In the genomic region with DNA sequence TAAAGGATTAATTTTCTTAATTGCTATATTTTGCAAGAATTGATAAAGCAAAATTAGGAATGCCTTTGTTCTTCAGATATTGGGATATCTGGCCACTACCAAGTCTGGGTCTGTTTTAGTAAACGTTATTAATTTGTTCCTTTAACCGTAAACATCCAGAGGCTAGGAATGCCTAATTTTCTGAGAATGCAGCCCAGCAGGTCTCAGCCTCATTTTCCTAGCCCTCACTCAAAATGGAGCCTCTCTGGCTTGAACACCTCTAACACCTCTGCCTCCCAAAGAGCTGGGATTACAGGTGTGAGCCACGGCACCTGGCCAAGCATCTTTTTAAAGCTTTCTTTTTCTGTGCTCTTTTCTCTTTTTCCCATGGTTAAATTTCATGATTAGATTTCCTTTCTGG, we compare ENCODE assay signal across 2 cellular contexts.
TF ChIP-seq lines count a peak whose summit lies in the region.

No MANE protein-coding gene starts in this region.

TF ChIP-seq in WTC11, 78 proteins besides CTCF, POLR2A, EP300 and RAD21 (continues in another document):
- TF ChIP-seq EMX1 (CRISPR knock-in tag; IDR thresholded peaks at IDR 0.05) (no peak), MXD4 (CRISPR knock-in tag; IDR thresholded peaks at IDR 0.05; ENCODE audit: borderline replicate concordance) (no peak), GABPB1 (CRISPR knock-in tag; IDR thresholded peaks at IDR 0.05) (no peak), FOXP1 (CRISPR knock-in tag; IDR thresholded peaks at IDR 0.05; ENCODE audit: borderline replicate concordance) (no peak), ZNF232 (CRISPR knock-in tag; IDR thresholded peaks at IDR 0.05) (no peak), SOX15 (CRISPR knock-in tag; IDR thresholded peaks at IDR 0.05) (no peak)
- TF ChIP-seq, protein P1, sequence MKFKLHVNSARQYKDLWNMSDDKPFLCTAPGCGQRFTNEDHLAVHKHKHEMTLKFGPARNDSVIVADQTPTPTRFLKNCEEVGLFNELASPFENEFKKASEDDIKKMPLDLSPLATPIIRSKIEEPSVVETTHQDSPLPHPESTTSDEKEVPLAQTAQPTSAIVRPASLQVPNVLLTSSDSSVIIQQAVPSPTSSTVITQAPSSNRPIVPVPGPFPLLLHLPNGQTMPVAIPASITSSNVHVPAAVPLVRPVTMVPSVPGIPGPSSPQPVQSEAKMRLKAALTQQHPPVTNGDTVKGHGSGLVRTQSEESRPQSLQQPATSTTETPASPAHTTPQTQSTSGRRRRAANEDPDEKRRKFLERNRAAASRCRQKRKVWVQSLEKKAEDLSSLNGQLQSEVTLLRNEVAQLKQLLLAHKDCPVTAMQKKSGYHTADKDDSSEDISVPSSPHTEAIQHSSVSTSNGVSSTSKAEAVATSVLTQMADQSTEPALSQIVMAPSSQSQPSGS (CRISPR knock-in tag; IDR thresholded peaks at IDR 0.05; ENCODE audit: borderline replicate concordance, low read depth) = no peak
- TF ChIP-seq, protein P2, sequence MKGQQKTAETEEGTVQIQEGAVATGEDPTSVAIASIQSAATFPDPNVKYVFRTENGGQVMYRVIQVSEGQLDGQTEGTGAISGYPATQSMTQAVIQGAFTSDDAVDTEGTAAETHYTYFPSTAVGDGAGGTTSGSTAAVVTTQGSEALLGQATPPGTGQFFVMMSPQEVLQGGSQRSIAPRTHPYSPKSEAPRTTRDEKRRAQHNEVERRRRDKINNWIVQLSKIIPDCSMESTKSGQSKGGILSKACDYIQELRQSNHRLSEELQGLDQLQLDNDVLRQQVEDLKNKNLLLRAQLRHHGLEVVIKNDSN (CRISPR knock-in tag; IDR thresholded peaks at IDR 0.05) = no peak
- TF ChIP-seq, protein P3, sequence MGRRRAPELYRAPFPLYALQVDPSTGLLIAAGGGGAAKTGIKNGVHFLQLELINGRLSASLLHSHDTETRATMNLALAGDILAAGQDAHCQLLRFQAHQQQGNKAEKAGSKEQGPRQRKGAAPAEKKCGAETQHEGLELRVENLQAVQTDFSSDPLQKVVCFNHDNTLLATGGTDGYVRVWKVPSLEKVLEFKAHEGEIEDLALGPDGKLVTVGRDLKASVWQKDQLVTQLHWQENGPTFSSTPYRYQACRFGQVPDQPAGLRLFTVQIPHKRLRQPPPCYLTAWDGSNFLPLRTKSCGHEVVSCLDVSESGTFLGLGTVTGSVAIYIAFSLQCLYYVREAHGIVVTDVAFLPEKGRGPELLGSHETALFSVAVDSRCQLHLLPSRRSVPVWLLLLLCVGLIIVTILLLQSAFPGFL (CRISPR knock-in tag; IDR thresholded peaks at IDR 0.05; ENCODE audit: borderline replicate concordance) = no peak
- TF ChIP-seq, protein P4, sequence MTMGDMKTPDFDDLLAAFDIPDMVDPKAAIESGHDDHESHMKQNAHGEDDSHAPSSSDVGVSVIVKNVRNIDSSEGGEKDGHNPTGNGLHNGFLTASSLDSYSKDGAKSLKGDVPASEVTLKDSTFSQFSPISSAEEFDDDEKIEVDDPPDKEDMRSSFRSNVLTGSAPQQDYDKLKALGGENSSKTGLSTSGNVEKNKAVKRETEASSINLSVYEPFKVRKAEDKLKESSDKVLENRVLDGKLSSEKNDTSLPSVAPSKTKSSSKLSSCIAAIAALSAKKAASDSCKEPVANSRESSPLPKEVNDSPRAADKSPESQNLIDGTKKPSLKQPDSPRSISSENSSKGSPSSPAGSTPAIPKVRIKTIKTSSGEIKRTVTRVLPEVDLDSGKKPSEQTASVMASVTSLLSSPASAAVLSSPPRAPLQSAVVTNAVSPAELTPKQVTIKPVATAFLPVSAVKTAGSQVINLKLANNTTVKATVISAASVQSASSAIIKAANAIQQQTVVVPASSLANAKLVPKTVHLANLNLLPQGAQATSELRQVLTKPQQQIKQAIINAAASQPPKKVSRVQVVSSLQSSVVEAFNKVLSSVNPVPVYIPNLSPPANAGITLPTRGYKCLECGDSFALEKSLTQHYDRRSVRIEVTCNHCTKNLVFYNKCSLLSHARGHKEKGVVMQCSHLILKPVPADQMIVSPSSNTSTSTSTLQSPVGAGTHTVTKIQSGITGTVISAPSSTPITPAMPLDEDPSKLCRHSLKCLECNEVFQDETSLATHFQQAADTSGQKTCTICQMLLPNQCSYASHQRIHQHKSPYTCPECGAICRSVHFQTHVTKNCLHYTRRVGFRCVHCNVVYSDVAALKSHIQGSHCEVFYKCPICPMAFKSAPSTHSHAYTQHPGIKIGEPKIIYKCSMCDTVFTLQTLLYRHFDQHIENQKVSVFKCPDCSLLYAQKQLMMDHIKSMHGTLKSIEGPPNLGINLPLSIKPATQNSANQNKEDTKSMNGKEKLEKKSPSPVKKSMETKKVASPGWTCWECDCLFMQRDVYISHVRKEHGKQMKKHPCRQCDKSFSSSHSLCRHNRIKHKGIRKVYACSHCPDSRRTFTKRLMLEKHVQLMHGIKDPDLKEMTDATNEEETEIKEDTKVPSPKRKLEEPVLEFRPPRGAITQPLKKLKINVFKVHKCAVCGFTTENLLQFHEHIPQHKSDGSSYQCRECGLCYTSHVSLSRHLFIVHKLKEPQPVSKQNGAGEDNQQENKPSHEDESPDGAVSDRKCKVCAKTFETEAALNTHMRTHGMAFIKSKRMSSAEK (CRISPR knock-in tag; IDR thresholded peaks at IDR 0.05; ENCODE audit: borderline replicate concordance) = no peak
- TF ChIP-seq, protein P5, sequence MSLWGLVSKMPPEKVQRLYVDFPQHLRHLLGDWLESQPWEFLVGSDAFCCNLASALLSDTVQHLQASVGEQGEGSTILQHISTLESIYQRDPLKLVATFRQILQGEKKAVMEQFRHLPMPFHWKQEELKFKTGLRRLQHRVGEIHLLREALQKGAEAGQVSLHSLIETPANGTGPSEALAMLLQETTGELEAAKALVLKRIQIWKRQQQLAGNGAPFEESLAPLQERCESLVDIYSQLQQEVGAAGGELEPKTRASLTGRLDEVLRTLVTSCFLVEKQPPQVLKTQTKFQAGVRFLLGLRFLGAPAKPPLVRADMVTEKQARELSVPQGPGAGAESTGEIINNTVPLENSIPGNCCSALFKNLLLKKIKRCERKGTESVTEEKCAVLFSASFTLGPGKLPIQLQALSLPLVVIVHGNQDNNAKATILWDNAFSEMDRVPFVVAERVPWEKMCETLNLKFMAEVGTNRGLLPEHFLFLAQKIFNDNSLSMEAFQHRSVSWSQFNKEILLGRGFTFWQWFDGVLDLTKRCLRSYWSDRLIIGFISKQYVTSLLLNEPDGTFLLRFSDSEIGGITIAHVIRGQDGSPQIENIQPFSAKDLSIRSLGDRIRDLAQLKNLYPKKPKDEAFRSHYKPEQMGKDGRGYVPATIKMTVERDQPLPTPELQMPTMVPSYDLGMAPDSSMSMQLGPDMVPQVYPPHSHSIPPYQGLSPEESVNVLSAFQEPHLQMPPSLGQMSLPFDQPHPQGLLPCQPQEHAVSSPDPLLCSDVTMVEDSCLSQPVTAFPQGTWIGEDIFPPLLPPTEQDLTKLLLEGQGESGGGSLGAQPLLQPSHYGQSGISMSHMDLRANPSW (CRISPR knock-in tag; conservative IDR thresholded peaks at IDR 0.05; ENCODE audit: low read depth) = no peak
- TF ChIP-seq, protein P6, sequence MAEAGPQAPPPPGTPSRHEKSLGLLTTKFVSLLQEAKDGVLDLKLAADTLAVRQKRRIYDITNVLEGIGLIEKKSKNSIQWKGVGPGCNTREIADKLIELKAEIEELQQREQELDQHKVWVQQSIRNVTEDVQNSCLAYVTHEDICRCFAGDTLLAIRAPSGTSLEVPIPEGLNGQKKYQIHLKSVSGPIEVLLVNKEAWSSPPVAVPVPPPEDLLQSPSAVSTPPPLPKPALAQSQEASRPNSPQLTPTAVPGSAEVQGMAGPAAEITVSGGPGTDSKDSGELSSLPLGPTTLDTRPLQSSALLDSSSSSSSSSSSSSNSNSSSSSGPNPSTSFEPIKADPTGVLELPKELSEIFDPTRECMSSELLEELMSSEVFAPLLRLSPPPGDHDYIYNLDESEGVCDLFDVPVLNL (CRISPR knock-in tag; IDR thresholded peaks at IDR 0.05; ENCODE audit: borderline replicate concordance, low read depth) = no peak

TF ChIP-seq in H1, 55 proteins besides CTCF, POLR2A, EP300 and RAD21:
- TF ChIP-seq, protein P7, sequence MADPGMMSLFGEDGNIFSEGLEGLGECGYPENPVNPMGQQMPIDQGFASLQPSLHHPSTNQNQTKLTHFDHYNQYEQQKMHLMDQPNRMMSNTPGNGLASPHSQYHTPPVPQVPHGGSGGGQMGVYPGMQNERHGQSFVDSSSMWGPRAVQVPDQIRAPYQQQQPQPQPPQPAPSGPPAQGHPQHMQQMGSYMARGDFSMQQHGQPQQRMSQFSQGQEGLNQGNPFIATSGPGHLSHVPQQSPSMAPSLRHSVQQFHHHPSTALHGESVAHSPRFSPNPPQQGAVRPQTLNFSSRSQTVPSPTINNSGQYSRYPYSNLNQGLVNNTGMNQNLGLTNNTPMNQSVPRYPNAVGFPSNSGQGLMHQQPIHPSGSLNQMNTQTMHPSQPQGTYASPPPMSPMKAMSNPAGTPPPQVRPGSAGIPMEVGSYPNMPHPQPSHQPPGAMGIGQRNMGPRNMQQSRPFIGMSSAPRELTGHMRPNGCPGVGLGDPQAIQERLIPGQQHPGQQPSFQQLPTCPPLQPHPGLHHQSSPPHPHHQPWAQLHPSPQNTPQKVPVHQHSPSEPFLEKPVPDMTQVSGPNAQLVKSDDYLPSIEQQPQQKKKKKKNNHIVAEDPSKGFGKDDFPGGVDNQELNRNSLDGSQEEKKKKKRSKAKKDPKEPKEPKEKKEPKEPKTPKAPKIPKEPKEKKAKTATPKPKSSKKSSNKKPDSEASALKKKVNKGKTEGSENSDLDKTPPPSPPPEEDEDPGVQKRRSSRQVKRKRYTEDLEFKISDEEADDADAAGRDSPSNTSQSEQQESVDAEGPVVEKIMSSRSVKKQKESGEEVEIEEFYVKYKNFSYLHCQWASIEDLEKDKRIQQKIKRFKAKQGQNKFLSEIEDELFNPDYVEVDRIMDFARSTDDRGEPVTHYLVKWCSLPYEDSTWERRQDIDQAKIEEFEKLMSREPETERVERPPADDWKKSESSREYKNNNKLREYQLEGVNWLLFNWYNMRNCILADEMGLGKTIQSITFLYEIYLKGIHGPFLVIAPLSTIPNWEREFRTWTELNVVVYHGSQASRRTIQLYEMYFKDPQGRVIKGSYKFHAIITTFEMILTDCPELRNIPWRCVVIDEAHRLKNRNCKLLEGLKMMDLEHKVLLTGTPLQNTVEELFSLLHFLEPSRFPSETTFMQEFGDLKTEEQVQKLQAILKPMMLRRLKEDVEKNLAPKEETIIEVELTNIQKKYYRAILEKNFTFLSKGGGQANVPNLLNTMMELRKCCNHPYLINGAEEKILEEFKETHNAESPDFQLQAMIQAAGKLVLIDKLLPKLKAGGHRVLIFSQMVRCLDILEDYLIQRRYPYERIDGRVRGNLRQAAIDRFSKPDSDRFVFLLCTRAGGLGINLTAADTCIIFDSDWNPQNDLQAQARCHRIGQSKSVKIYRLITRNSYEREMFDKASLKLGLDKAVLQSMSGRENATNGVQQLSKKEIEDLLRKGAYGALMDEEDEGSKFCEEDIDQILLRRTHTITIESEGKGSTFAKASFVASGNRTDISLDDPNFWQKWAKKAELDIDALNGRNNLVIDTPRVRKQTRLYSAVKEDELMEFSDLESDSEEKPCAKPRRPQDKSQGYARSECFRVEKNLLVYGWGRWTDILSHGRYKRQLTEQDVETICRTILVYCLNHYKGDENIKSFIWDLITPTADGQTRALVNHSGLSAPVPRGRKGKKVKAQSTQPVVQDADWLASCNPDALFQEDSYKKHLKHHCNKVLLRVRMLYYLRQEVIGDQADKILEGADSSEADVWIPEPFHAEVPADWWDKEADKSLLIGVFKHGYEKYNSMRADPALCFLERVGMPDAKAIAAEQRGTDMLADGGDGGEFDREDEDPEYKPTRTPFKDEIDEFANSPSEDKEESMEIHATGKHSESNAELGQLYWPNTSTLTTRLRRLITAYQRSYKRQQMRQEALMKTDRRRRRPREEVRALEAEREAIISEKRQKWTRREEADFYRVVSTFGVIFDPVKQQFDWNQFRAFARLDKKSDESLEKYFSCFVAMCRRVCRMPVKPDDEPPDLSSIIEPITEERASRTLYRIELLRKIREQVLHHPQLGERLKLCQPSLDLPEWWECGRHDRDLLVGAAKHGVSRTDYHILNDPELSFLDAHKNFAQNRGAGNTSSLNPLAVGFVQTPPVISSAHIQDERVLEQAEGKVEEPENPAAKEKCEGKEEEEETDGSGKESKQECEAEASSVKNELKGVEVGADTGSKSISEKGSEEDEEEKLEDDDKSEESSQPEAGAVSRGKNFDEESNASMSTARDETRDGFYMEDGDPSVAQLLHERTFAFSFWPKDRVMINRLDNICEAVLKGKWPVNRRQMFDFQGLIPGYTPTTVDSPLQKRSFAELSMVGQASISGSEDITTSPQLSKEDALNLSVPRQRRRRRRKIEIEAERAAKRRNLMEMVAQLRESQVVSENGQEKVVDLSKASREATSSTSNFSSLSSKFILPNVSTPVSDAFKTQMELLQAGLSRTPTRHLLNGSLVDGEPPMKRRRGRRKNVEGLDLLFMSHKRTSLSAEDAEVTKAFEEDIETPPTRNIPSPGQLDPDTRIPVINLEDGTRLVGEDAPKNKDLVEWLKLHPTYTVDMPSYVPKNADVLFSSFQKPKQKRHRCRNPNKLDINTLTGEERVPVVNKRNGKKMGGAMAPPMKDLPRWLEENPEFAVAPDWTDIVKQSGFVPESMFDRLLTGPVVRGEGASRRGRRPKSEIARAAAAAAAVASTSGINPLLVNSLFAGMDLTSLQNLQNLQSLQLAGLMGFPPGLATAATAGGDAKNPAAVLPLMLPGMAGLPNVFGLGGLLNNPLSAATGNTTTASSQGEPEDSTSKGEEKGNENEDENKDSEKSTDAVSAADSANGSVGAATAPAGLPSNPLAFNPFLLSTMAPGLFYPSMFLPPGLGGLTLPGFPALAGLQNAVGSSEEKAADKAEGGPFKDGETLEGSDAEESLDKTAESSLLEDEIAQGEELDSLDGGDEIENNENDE (IDR thresholded peaks at IDR 0.05; ENCODE audit: insufficient replicate concordance, low read length) = no peak
- TF ChIP-seq YY1 (IDR thresholded peaks at IDR 0.05; ENCODE audit: low read depth, low read length) = 0 out of 2 replicates have a peak, but pooled peaks have one; percentile 16
- TF ChIP-seq TAF1 (IDR thresholded peaks at IDR 0.05; ENCODE audit: low read depth, low read length) = no peak
- no peak for TF ChIP-seq CHD1 (IDR thresholded peaks at IDR 0.05; ENCODE audit: low read depth, low read length)
